In genomic region chr6:20649696-20650470, GRCh38 we compare ENCODE assay signal across 5 cellular contexts.
DNase-seq lines count a peak whose midpoint lies in the region; FAIRE-seq and TF ChIP-seq lines count a peak whose summit lies in the region.
"Not testable (repeated sequence)": the region's sequence is repeated elsewhere in the genome, so short reads cannot be mapped to it uniquely, and the experiment has no call there.

No MANE protein-coding gene starts in this region.

- not testable (repeated sequence) for H3K79me2 ChIP-seq in H1 (ENCODE audit: control insufficient read depth in 1 of 2, insufficient read depth in 2 of 2, low read length in 2 of 2)

- H4K8ac ChIP-seq in H1 (ENCODE audit: extremely low read depth, insufficient read depth, low read length): not testable (repeated sequence)

- not testable (repeated sequence) for H3K23ac ChIP-seq in H1 (ENCODE audit: insufficient read length)

- not testable (repeated sequence) for H2AK5ac ChIP-seq in H1 (ENCODE audit: low read depth, low read length)

- H2BK20ac ChIP-seq in H1 (ENCODE audit: low read length): not testable (repeated sequence)

- TF ChIP-seq POLR2A in H1 (IDR thresholded peaks at IDR 0.05; ENCODE audit: control extremely low read depth in 1 of 2, low read depth in 2 of 2, low read length in 2 of 2): not testable (repeated sequence)

- not testable (repeated sequence) for H3K9me3 ChIP-seq in HEK293 (ENCODE audit: control insufficient read depth, insufficient read depth, low read depth, low read length); H1 (ENCODE audit: insufficient read depth in 2 of 2, low read depth in 1 of 2, low read length in 1 of 2)

- FAIRE-seq in H1 (lab: Jason Lieb, UNC): peak; percentile 36

- H2BK12ac ChIP-seq in H1 (ENCODE audit: low read depth, low read length): not testable (repeated sequence)

- TF ChIP-seq CTCF in HEK293 (tag by site-specific recombination; IDR thresholded peaks at IDR 0.05); H1 (IDR thresholded peaks at IDR 0.05; ENCODE audit: control extremely low read depth in 1 of 3, insufficient read depth in 1 of 3, low read depth in 1 of 3, low read length in 3 of 3): not testable (repeated sequence)

- not testable (repeated sequence) for H3K23me2 ChIP-seq in H1 (ENCODE audit: low read depth, low read length)

- H2BK5ac ChIP-seq in H1 (ENCODE audit: low read depth, low read length): not testable (repeated sequence)

- H4K20me1 ChIP-seq in H1 (replicated peaks in 1 of 2; ENCODE audit: control insufficient read depth in 1 of 2, insufficient read depth in 2 of 2, low read length in 2 of 2): not testable (repeated sequence)

- DNase-seq in GM04503 (ENCODE audit: low read depth) (peak; percentile 52), NCI-H2171 treated with DMSO at 0.1 percent for 48 hours (lab: John Stamatoyannopoulos, UW) (peak; percentile 30), NCI-H69 (lab: John Stamatoyannopoulos, UW) (peak; percentile 51)
- not testable (repeated sequence) for DNase-seq in H1 (ENCODE audit: low read depth in 1 of 2, low spot score in 2 of 2)

- not testable (repeated sequence) for H2BK15ac ChIP-seq in H1 (ENCODE audit: low read length)

- not testable (repeated sequence) for H3K14ac ChIP-seq in H1 (ENCODE audit: insufficient read length)

- not testable (repeated sequence) for TF ChIP-seq RAD21 in H1 (IDR thresholded peaks at IDR 0.05 in 1 of 2, conservative IDR thresholded peaks at IDR 0.05 in 1 of 2; ENCODE audit: low read depth in 2 of 2, low read length in 2 of 2)

- H3K79me1 ChIP-seq in H1 (ENCODE audit: low read depth, low read length): not testable (repeated sequence)

- not testable (repeated sequence) for H3K4me2 ChIP-seq in H1 (ENCODE audit: insufficient read depth in 1 of 2, low read depth in 2 of 2, low read length in 2 of 2)

- CTCF ChIA-PET in HEK293 (lab: Yijun Ruan, JAX); H1 (lab: Charles Lee; ENCODE audit: partially characterized antibody): not testable (repeated sequence)

- TF ChIP-seq EP300 in H1 (IDR thresholded peaks at IDR 0.05; ENCODE audit: borderline replicate concordance in 1 of 2, low read depth in 2 of 2, low read length in 2 of 2): not testable (repeated sequence)

- not testable (repeated sequence) for H3K4me3 ChIP-seq in HEK293 (ENCODE audit: low read depth, low read length); H1 (ENCODE audit: extremely low read depth in 1 of 4, insufficient read depth in 2 of 4, low read depth in 3 of 4, low read length in 4 of 4)

- H3K56ac ChIP-seq in H1 (replicated peaks; ENCODE audit: insufficient read length, low read depth, low read length): not testable (repeated sequence)

- H3K27ac ChIP-seq in HEK293 (ENCODE audit: extremely low read depth, low read depth, low read length); H1 (ENCODE audit: low read depth, low read length): not testable (repeated sequence)

- POLR2A ChIA-PET in HEK293 (lab: Yijun Ruan, JAX); H1 (lab: Charles Lee; ENCODE audit: partially characterized antibody): not testable (repeated sequence)

- not testable (repeated sequence) for H3K27me3 ChIP-seq in H1 (replicated peaks in 1 of 4; ENCODE audit: control insufficient read depth in 3 of 4, extremely low read depth in 1 of 4, insufficient read depth in 3 of 4, low read length in 3 of 4)

- H4K5ac ChIP-seq in H1 (ENCODE audit: insufficient read length, low read depth, low read length): not testable (repeated sequence)

- not testable (repeated sequence) for H3K18ac ChIP-seq in H1 (ENCODE audit: extremely low read depth, low read length)

- H3K9ac ChIP-seq in H1 (replicated peaks in 1 of 4; ENCODE audit: extremely low read depth in 1 of 4, low read depth in 3 of 4, low read length in 3 of 4): not testable (repeated sequence)

- H2AFZ ChIP-seq in H1 (ENCODE audit: low read length): not testable (repeated sequence)

- not testable (repeated sequence) for H3K36me3 ChIP-seq in HEK293 (ENCODE audit: control insufficient read depth in 2 of 2, insufficient read depth in 1 of 2, low read length in 2 of 2); H1 (ENCODE audit: control insufficient read depth in 2 of 4, insufficient read depth in 4 of 4, low read length in 3 of 4)

- not testable (repeated sequence) for H4K91ac ChIP-seq in H1 (replicated peaks; ENCODE audit: insufficient read length, low read length)

- not testable (repeated sequence) for H3K4me1 ChIP-seq in HEK293 (ENCODE audit: control insufficient read depth, insufficient read depth, low read length); H1 (replicated peaks in 1 of 4; ENCODE audit: control insufficient read depth in 3 of 4, insufficient read depth in 4 of 4, low read length in 3 of 4)

- not testable (repeated sequence) for H3K4ac ChIP-seq in H1 (replicated peaks; ENCODE audit: insufficient read length, low read depth, low read length)

- 94% methylated on average over 7 of the region's 7 CpGs; no CpG with 5 or more reads in 1 of the 2 experiments for WGBS in H1 (ENCODE audit: extremely low coverage in 1 of 2, insufficient coverage in 1 of 2, insufficient read length in 1 of 2, insufficient replicate concordance in 2 of 2, low coverage in 1 of 2, low lambda C conversion rate in 2 of 2, missing lambda C conversion rate in 1 of 2), 2 experiments

- H2BK120ac ChIP-seq in H1 (replicated peaks; ENCODE audit: low read depth, low read length): not testable (repeated sequence)

TF ChIP-seq in HEK293, 187 proteins besides CTCF, POLR2A, EP300 and RAD21:
- peak; percentile 83; the same call in 1 of the 2 replicates for TF ChIP-seq ZNF146 (tag by site-specific recombination; IDR thresholded peaks at IDR 0.05)
TF ChIP-seq in HEK293: peak in this region for 1; not testable (repeated sequence) for 186.
